Comparison of ENCODE assay signal across 8 cellular contexts in genomic region chr19:4338441-4339350, GRCh38. TPM values are rescaled to one million over a fixed set of nuclear protein-coding genes. Genes with fewer than 3 reads are reported as not detected.
A peak's percentile ranks its signal among the peaks of the same experiment; 100 is the strongest.
DNase-seq lines count a peak whose midpoint lies in the region; ATAC-seq and TF ChIP-seq lines count a peak whose summit lies in the region.

Gene STAP2, minus strand, starts transcription at chr19:4338827. Its CDS starts 74 bp downstream, at chr19:4338753.

- H3K79me2 ChIP-seq in parathyroid adenoma = no peaks in the 10 kb centered on the region

- no peaks in the 10 kb centered on the region for H3K27me3 ChIP-seq in parathyroid adenoma (ENCODE audit: control insufficient read depth, insufficient read depth, low read length)

- ATAC-seq in Right ventricle myocardium superior (ENCODE audit: poor library complexity) (no peak), left cardiac atrium (no peak), GM21528 (IDR thresholded peaks at IDR 0.05; ENCODE audit: low FRiP score, unreplicated experiment) (no peak)
- no peak for ATAC-seq in activated CD8-positive, alpha-beta T cell treated with anti-CD3 and anti-CD28 coated beads for 36 hours

- peak; percentile 32 for DNase-seq in Right ventricle myocardium superior
- DNase-seq in left cardiac atrium = no peak
- DNase-seq in activated CD8-positive, alpha-beta T cell treated with anti-CD3 and anti-CD28 coated beads for 36 hours = peak; percentile 63
- DNase-seq in fibroblast of the aortic adventitia (ENCODE audit: low read depth) = no peak
- no peak for DNase-seq in OCI-M1 (lab: John Stamatoyannopoulos, UW)
- DNase-seq in NCI-H2227 (lab: John Stamatoyannopoulos, UW; ENCODE audit: unreplicated experiment) = no peak

- TF ChIP-seq CTCF in activated CD8-positive, alpha-beta T cell treated with anti-CD3 and anti-CD28 coated beads for 36 hours (IDR thresholded peaks at IDR 0.05) = no peak
- no peak for TF ChIP-seq CTCF in fibroblast of the aortic adventitia (IDR thresholded peaks at IDR 0.05; ENCODE audit: insufficient read depth, low read length)
- no peak for TF ChIP-seq CTCF in parathyroid adenoma (IDR thresholded peaks at IDR 0.05)

- H3K9me3 ChIP-seq in parathyroid adenoma (ENCODE audit: control insufficient read depth, low read length) = no peaks in the 10 kb centered on the region

- intact Hi-C loops in Right ventricle myocardium superior (cut with DNase I) = no loop called here
- intact Hi-C loops in left cardiac atrium (cut with DNase I) = no loop called here
- intact Hi-C loops in activated CD8-positive, alpha-beta T cell treated with anti-CD3 and anti-CD28 coated beads for 36 hours (cut with micrococcal nuclease) = no loop called here

- H3K27me3 Mint-ChIP-seq in activated CD8-positive, alpha-beta T cell treated with anti-CD3 and anti-CD28 coated beads for 36 hours = no peaks in the 10 kb centered on the region

- peaks cover 15% of the 10 kb centered on the region for H3K4me1 Mint-ChIP-seq in activated CD8-positive, alpha-beta T cell treated with anti-CD3 and anti-CD28 coated beads for 36 hours (ENCODE audit: low read depth)

- POLR2A ChIA-PET in activated CD8-positive, alpha-beta T cell treated with anti-CD3 and anti-CD28 coated beads for 36 hours (lab: Charles Lee) = interaction anchor here (0.7 to 2.1 kb wide), 4 partner anchors 8 to 576 kb away, joined by 3 to 10 read pairs (median 4); partner anchors contain the start of gene MRPL54

- CTCF ChIA-PET in activated CD8-positive, alpha-beta T cell treated with anti-CD3 and anti-CD28 coated beads for 36 hours (lab: Charles Lee) = interaction anchor here (0.7 to 3.6 kb wide), 3 partner anchors 14 to 72 kb away, joined by 3 to 14 read pairs (median 11); no protein-coding TSS in a partner anchor

- H3K4me3 Mint-ChIP-seq in activated CD8-positive, alpha-beta T cell treated with anti-CD3 and anti-CD28 coated beads for 36 hours = peak within 1 kb of the TSS; percentile 79

- H2AFZ ChIP-seq in parathyroid adenoma = peak within 1 kb of the TSS; percentile 99

- H3K4me3 ChIP-seq in fibroblast of the aortic adventitia (ENCODE audit: low read depth, low read length) = peak within 1 kb of the TSS; percentile 54
- peak within 1 kb of the TSS; percentile 74 for H3K4me3 ChIP-seq in parathyroid adenoma (ENCODE audit: low read depth, low read length)

- H3K27ac ChIP-seq in parathyroid adenoma = peak within 1 kb of the TSS; percentile 75

- peak within 1 kb of the TSS; percentile 99 for H3K4me2 ChIP-seq in parathyroid adenoma (ENCODE audit: low read length)

- H3K9me3 Mint-ChIP-seq in activated CD8-positive, alpha-beta T cell treated with anti-CD3 and anti-CD28 coated beads for 36 hours = peaks cover 5% of the 10 kb centered on the region

- H3K9ac ChIP-seq in parathyroid adenoma = peak within 1 kb of the TSS; percentile 59

- peaks cover 19% of the 10 kb centered on the region for H3K36me3 Mint-ChIP-seq in activated CD8-positive, alpha-beta T cell treated with anti-CD3 and anti-CD28 coated beads for 36 hours (ENCODE audit: low read depth)

- H3K4me1 ChIP-seq in parathyroid adenoma = peaks cover 4% of the 10 kb centered on the region

- peak within 1 kb of the TSS; percentile 84 for H3K27ac Mint-ChIP-seq in activated CD8-positive, alpha-beta T cell treated with anti-CD3 and anti-CD28 coated beads for 36 hours

- H3K36me3 ChIP-seq in parathyroid adenoma (ENCODE audit: control insufficient read depth, insufficient read depth, low read length) = no peaks in the 10 kb centered on the region

RNA-seq across cellular contexts. Expression of gene STAP2, which starts in this region (rescaled TPM):
- total RNA-seq in Right ventricle myocardium superior (1.6 TPM), left cardiac atrium (1 to 10 TPM; 4.8 to 8.2 TPM), fibroblast of the aortic adventitia (ENCODE audit: low replicate concordance) (1.2 and 7.5 TPM in 2 replicates)
- total RNA-seq in activated CD8-positive, alpha-beta T cell treated with anti-CD3 and anti-CD28 coated beads for 36 hours = 10 to 100 TPM in 1 of 2 experiments, 1 to 10 TPM in 1; 9.6 to 14.6 TPM

Comparison
In these comparisons a context has a peak if more than half of its experiments do, and no peak if none do; other contexts are left out.
1. DNase-seq: peak in Right ventricle myocardium superior (single experiment) and activated CD8-positive, alpha-beta T cell treated with anti-CD3 and anti-CD28 coated beads for 36 hours (single experiment); none in left cardiac atrium (single experiment), fibroblast of the aortic adventitia (single experiment), OCI-M1 (single experiment) and NCI-H2227 (single experiment).